In genomic region chr1:186102559-186103148, GRCh38 we compare ENCODE assay signal across 12 cellular contexts.
A peak's percentile ranks its signal among the peaks of the same experiment; 100 is the strongest.
DNase-seq lines count a peak whose midpoint lies in the region; ATAC-seq and TF ChIP-seq lines count a peak whose summit lies in the region.
"Had no signal": no experiment of that assay in that cellular context is flagged by ENCODE, and none has a peak within 500 bp of the region (broad histone marks: within the 10 kb centered on the region; RNA-seq: fewer than 3 reads in every experiment).

No MANE protein-coding gene starts in this region.

- TF ChIP-seq POLR2A in esophagus squamous epithelium (IDR thresholded peaks at IDR 0.05), result no peak

- H3K9me3 ChIP-seq in left ventricle myocardium inferior (replicated peaks) (no peaks in the 10 kb centered on the region), aorta (ENCODE audit: control insufficient read depth, low read length) (no peaks in the 10 kb centered on the region), esophagus squamous epithelium (no peaks in the 10 kb centered on the region)
- H3K9me3 ChIP-seq: HAP-1 had no signal

- TF ChIP-seq CTCF in left ventricle myocardium inferior (IDR thresholded peaks at IDR 0.05; ENCODE audit: borderline replicate concordance), result no peak
- no peak for TF ChIP-seq CTCF in esophagus squamous epithelium (IDR thresholded peaks at IDR 0.05)

- DNase-seq in Right ventricle myocardium inferior (ENCODE audit: missing footprints) (no peak), cardiac septum (ENCODE audit: low spot score) (no peak), astrocyte of the hippocampus (ENCODE audit: low read depth, low spot score) (peak; percentile 78), left ventricle myocardium inferior (no peak), aorta (peak; percentile 55 to 65), GOT3 (lab: John Stamatoyannopoulos, UW) (no peak), esophagus squamous epithelium (lab: John Stamatoyannopoulos, UW) (no peak)
- DNase-seq: activated CD4-positive, alpha-beta memory T cell treated with anti-CD3 and anti-CD28 coated beads for 36 hours; cortex of kidney; midbrain had no signal

- peak overlapping the region; percentile 62 for H3K27ac ChIP-seq in left ventricle myocardium inferior (replicated peaks)
- no peak overlapping the region for H3K27ac ChIP-seq in aorta (ENCODE audit: low read depth in 1 of 2, low read length in 2 of 2)
- H3K27ac ChIP-seq in esophagus squamous epithelium, result peak overlapping the region in 1 of 4 donors; percentile 17

- H3K27me3 ChIP-seq in left ventricle myocardium inferior (ENCODE audit: low read depth) (no peaks in the 10 kb centered on the region), aorta (ENCODE audit: control insufficient read depth in 1 of 2, insufficient read depth in 2 of 2, low read length in 1 of 2) (no peaks in the 10 kb centered on the region), esophagus squamous epithelium (no peaks in the 10 kb centered on the region)

- H3K36me3 ChIP-seq in left ventricle myocardium inferior (no peaks in the 10 kb centered on the region), aorta (ENCODE audit: control insufficient read depth in 1 of 2, insufficient read depth in 2 of 2, low read length in 1 of 2) (no peaks in the 10 kb centered on the region), esophagus squamous epithelium (no peaks in the 10 kb centered on the region)
- H3K36me3 ChIP-seq: HAP-1 had no signal

- ATAC-seq in Right ventricle myocardium inferior, result peak; percentile 46
- ATAC-seq in aorta (ENCODE audit: low FRiP score), result peak; percentile 84
- ATAC-seq in HG03442 (IDR thresholded peaks at IDR 0.05; ENCODE audit: unreplicated experiment), result no peak

- WGBS in aorta, 2 donors, result 0 to 2% methylated on average over 3 of the region's 3 CpGs
- WGBS in esophagus squamous epithelium, 2 donors, result 24% methylated on average over 3 of the region's 3 CpGs

- H3K4me3 ChIP-seq in left ventricle myocardium inferior (no peak overlapping the region), aorta (ENCODE audit: low read length in 2 of 2) (no peak overlapping the region), esophagus squamous epithelium (no peak overlapping the region)
- H3K4me3 ChIP-seq: HAP-1 had no signal

- H3K4me1 ChIP-seq in left ventricle myocardium inferior, result peaks cover 17% of the 10 kb centered on the region
- H3K4me1 ChIP-seq in aorta (ENCODE audit: control insufficient read depth in 1 of 2, insufficient read depth in 2 of 2, low read length in 2 of 2), result peaks cover 2 to 8% of the 10 kb centered on the region in 2 donors
- peaks cover 0 to 9% (median 0%) of the 10 kb centered on the region in 3 donors for H3K4me1 ChIP-seq in esophagus squamous epithelium
- H3K4me1 ChIP-seq: HAP-1 had no signal

- intact Hi-C loops in Right ventricle myocardium inferior (cut with DNase I) (no loop called here), cardiac septum (cut with DNase I) (loop anchor here (2.0 to 10.0 kb wide), 3 partner anchors 74 to 288 kb away; no protein-coding TSS in a partner anchor), left ventricle myocardium inferior (cut with micrococcal nuclease) (no loop called here), aorta (cut with DNase I) (loop anchor here in 1 of 2 donors (5.0 to 10.0 kb wide), 2 partner anchors 238 to 370 kb away; partner anchors contain the start of gene HMCN1), esophagus squamous epithelium (cut with DNase I) (no loop called here)

Comparison
In these comparisons a context has a peak if more than half of its experiments do, and no peak if none do; other contexts are left out.
1. DNase-seq: peak in astrocyte of the hippocampus (single experiment) and aorta (2 of 2); none in Right ventricle myocardium inferior (single experiment), cardiac septum (single experiment), left ventricle myocardium inferior (single experiment), GOT3 (single experiment) and esophagus squamous epithelium (single experiment).